In genomic region chr2:197387179-197387578, GRCh38 we compare ENCODE assay signal across 4 cellular contexts.
"Had no signal": no experiment of that assay in that cellular context is flagged by ENCODE, and none has a peak within 500 bp of the region (broad histone marks: within the 10 kb centered on the region; RNA-seq: fewer than 3 reads in every experiment).

No MANE protein-coding gene starts in this region.

- H3K4me1 Mint-ChIP-seq: H9 had no signal

- H3K27ac ChIP-seq: GM23248 had no signal

- H3K4me3 Mint-ChIP-seq: H9, IgD-negative memory B cell had no signal

- H2AFZ ChIP-seq: GM23248 had no signal

- H3K9me3 Mint-ChIP-seq: H9, IgD-negative memory B cell had no signal

- H3K4me3 ChIP-seq: GM23248 had no signal

- DNase-seq: GM23248, H9, HCEC 1CT had no signal

- H3K9ac ChIP-seq: GM23248 had no signal
